8 cellular contexts compared by ENCODE assay signal in genomic region chr21:31731112-31731801, GRCh38. TPM values are rescaled to one million over a fixed set of nuclear protein-coding genes. Genes with fewer than 3 reads are reported as not detected.
DNase-seq lines count a peak whose midpoint lies in the region; ATAC-seq and TF ChIP-seq lines count a peak whose summit lies in the region.

No MANE protein-coding gene starts in this region.

- peaks cover 5% of the 10 kb centered on the region for H3K27me3 Mint-ChIP-seq in glutamatergic neuron (ENCODE audit: unreplicated experiment)

- H3K36me3 ChIP-seq in Peyer's patch: no peaks in the 10 kb centered on the region
- H3K36me3 ChIP-seq in parathyroid adenoma (ENCODE audit: control insufficient read depth, insufficient read depth, low read length): no peaks in the 10 kb centered on the region
- no peaks in the 10 kb centered on the region for H3K36me3 ChIP-seq in vagina

- H3K4me3 Mint-ChIP-seq in glutamatergic neuron (ENCODE audit: unreplicated experiment): peak overlapping the region; percentile 94

- H2AFZ ChIP-seq in parathyroid adenoma: peak overlapping the region; percentile 80

- peak overlapping the region; percentile 77 for H3K4me2 ChIP-seq in parathyroid adenoma (ENCODE audit: low read length)

- H3K9me3 ChIP-seq in Peyer's patch: no peaks in the 10 kb centered on the region
- H3K9me3 ChIP-seq in parathyroid adenoma (ENCODE audit: control insufficient read depth, low read length): no peaks in the 10 kb centered on the region
- no peaks in the 10 kb centered on the region for H3K9me3 ChIP-seq in vagina

- peaks cover 7% of the 10 kb centered on the region for H3K9me3 Mint-ChIP-seq in glutamatergic neuron (ENCODE audit: unreplicated experiment)

- intact Hi-C loops in vagina (cut with DNase I): no loop called here

- no peaks in the 10 kb centered on the region for H3K36me3 Mint-ChIP-seq in glutamatergic neuron (ENCODE audit: unreplicated experiment)

- peak; percentile 83 for DNase-seq in NCI-H82 (lab: John Stamatoyannopoulos, UW)
- DNase-seq in NCI-H82 treated with DMSO at 0.1 percent for 48 hours (lab: John Stamatoyannopoulos, UW; ENCODE audit: unreplicated experiment): no peak
- peak; percentile 53 to 88 (median 86) for DNase-seq in Peyer's patch
- peak; percentile 58 for DNase-seq in activated naive CD4-positive, alpha-beta T cell treated with Interleukin-2 at 50 U/mL for 16 hours
- DNase-seq in glutamatergic neuron: peak; percentile 71
- DNase-seq in vagina (ENCODE audit: extremely low spot score in 2 of 2): no peak

- H3K27me3 ChIP-seq in Peyer's patch: no peaks in the 10 kb centered on the region
- H3K27me3 ChIP-seq in parathyroid adenoma (ENCODE audit: control insufficient read depth, insufficient read depth, low read length): no peaks in the 10 kb centered on the region
- H3K27me3 ChIP-seq in vagina: no peaks in the 10 kb centered on the region

- peaks cover 1% of the 10 kb centered on the region for H3K4me1 Mint-ChIP-seq in glutamatergic neuron (ENCODE audit: low read depth, unreplicated experiment)

- peak; percentile 23 for ATAC-seq in HG02970 (IDR thresholded peaks at IDR 0.05; ENCODE audit: low FRiP score, unreplicated experiment)

- TF ChIP-seq CTCF in Peyer's patch (IDR thresholded peaks at IDR 0.05): peak in 1 of 6 experiments; percentile 13
- TF ChIP-seq CTCF in glutamatergic neuron (IDR thresholded peaks at IDR 0.05; ENCODE audit: partially characterized antibody, unreplicated experiment): peak; percentile 52
- no peak for TF ChIP-seq CTCF in parathyroid adenoma (IDR thresholded peaks at IDR 0.05)
- no peak for TF ChIP-seq CTCF in vagina (IDR thresholded peaks at IDR 0.05)

- H3K9ac ChIP-seq in parathyroid adenoma: peak overlapping the region; percentile 89

- peaks cover 19% of the 10 kb centered on the region for H3K79me2 ChIP-seq in parathyroid adenoma

- peak overlapping the region; percentile 90 for H3K27ac Mint-ChIP-seq in glutamatergic neuron (ENCODE audit: unreplicated experiment)

- TF ChIP-seq POLR2A in Peyer's patch (IDR thresholded peaks at IDR 0.05): peak in 1 of 2 donors; percentile 63
- TF ChIP-seq POLR2A in vagina (IDR thresholded peaks at IDR 0.05): no peak

- H3K4me1 ChIP-seq in Peyer's patch (peaks cover 0 to 48% (median 12%) of the 10 kb centered on the region in 4 donors), parathyroid adenoma (peaks cover 6% of the 10 kb centered on the region), vagina (peaks cover 54% of the 10 kb centered on the region)

- H3K27ac ChIP-seq in Peyer's patch (peak overlapping the region; percentile 90 to 99 (median 98)), parathyroid adenoma (peak overlapping the region; percentile 78), vagina (peak overlapping the region; percentile 97)

- peak overlapping the region; percentile 71 to 100 (median 96) for H3K4me3 ChIP-seq in Peyer's patch
- H3K4me3 ChIP-seq in parathyroid adenoma (ENCODE audit: low read depth, low read length): peak overlapping the region; percentile 85
- H3K4me3 ChIP-seq in vagina: peak overlapping the region; percentile 74 to 99

RNA-seq across cellular contexts. Expression of gene SCAF4, which starts 0.7 kb away (rescaled TPM):
- total RNA-seq in Peyer's patch: 10 to 100 TPM; 26.4 to 33.1 (median 30.2) TPM
- total RNA-seq in glutamatergic neuron (ENCODE audit: unreplicated experiment): 51.9 TPM
- 23.1 TPM for total RNA-seq in vagina

Comparison
In these comparisons a context has a peak if more than half of its experiments do, and no peak if none do; other contexts are left out.
1. DNase-seq: peak in NCI-H82 (single experiment), Peyer's patch (3 of 3), activated naive CD4-positive, alpha-beta T cell treated with Interleukin-2 at 50 U/mL for 16 hours (single experiment) and glutamatergic neuron (single experiment); none in NCI-H82 treated with DMSO at 0.1 percent for 48 hours (single experiment) and vagina (0 of 2).
2. Peak in every context shown above with its lines, with median percentiles within 50 percentile points of each other: H3K27ac ChIP-seq and H3K4me3 ChIP-seq.